Comparison of ENCODE assay signal across 29 cellular contexts in the genomic region with DNA sequence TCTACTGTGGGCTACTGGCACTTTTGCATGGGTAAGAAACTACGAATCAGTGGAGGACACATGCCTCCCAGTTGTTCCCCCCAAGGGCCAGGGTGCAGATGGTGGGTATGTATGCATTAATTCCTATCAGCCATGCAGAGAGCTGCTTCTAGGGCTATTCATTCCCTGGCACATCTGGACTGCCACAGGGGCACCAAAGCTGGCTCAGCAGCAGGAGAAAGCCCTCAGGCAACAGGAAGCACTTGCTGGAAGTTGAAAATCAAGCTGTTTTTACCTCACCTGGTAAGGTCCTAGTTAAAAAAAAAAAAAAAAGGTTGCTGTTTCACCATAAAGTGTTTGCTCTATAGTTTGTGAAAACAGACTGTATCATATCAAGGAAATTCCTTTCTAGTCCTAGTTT.
"Had no signal": no experiment of that assay in that cellular context is flagged by ENCODE, and none has a peak within 500 bp of the region (broad histone marks: within the 10 kb centered on the region; RNA-seq: fewer than 3 reads in every experiment).

No MANE protein-coding gene starts in this region.

- H3K9me3 Mint-ChIP-seq: activated naive CD8-positive, alpha-beta T cell treated with anti-CD3 and anti-CD28 coated beads for 36 hours; mesothelial cell of epicardium; nephron progenitor cell had no signal

- H3K27ac Mint-ChIP-seq: activated CD4-positive, alpha-beta T cell treated with anti-CD3 and anti-CD28 coated beads for 36 hours; activated naive CD8-positive, alpha-beta T cell treated with anti-CD3 and anti-CD28 coated beads for 36 hours; mesothelial cell of epicardium; naive B cell; nephron progenitor cell; progenitor cell of endocrine pancreas; stimulated activated naive CD8-positive, alpha-beta T cell treated with anti-CD3 and anti-CD28 coated beads, Interleukin-15, Interleukin-2, amounts not matched to agents 100 ng/mL and 50 ng/mL, for 24 hours had no signal

- H3K36me3 Mint-ChIP-seq: activated naive CD8-positive, alpha-beta T cell treated with anti-CD3 and anti-CD28 coated beads for 36 hours; mesothelial cell of epicardium; naive B cell had no signal

- DNase-seq: activated CD4-positive, alpha-beta T cell treated with anti-CD3 and anti-CD28 coated beads for 36 hours; activated CD4-positive, CD25-positive, alpha-beta regulatory T cell; activated effector memory CD4-positive, alpha-beta T cell treated with Interleukin-2 at 50 U/mL for 16 hours; activated naive CD4-positive, alpha-beta T cell treated with Interleukin-2 at 50 U/mL for 16 hours; activated naive CD8-positive, alpha-beta T cell treated with anti-CD3 and anti-CD28 coated beads for 36 hours; activated T-cell treated with anti-CD3 and anti-CD28 coated beads for 4 hours; adrenal gland; aorta; body of pancreas; cerebellar nuclear complex; colonic mucosa; effector CD8-positive, alpha-beta T cell; islet precursor cell; left ventricle myocardium superior; naive B cell; nephron progenitor cell; ovary; retina; stimulated activated CD4-positive, alpha-beta T cell treated with anti-CD3 and anti-CD28 coated beads, Interleukin-12 subunit alpha, Interleukin-12 subunit beta, amount 100 ng/mL, for 4 hours; stimulated activated CD4-positive, alpha-beta T cell treated with anti-CD3 and anti-CD28 coated beads, Interleukin-4, amount 100 ng/mL, for 1 hour; trophoblast cell had no signal

- H3K4me3 Mint-ChIP-seq: activated CD4-positive, alpha-beta T cell treated with anti-CD3 and anti-CD28 coated beads for 36 hours; activated naive CD8-positive, alpha-beta T cell treated with anti-CD3 and anti-CD28 coated beads for 36 hours; mesothelial cell of epicardium; naive B cell; nephron progenitor cell; stimulated activated naive CD8-positive, alpha-beta T cell treated with anti-CD3 and anti-CD28 coated beads, Interleukin-15, Interleukin-2, amounts not matched to agents 100 ng/mL and 50 ng/mL, for 24 hours had no signal

- H3K27ac ChIP-seq: adrenal gland, body of pancreas, cardiac muscle cell, colonic mucosa, neutrophil, ovary, skin epidermis, thoracic aorta had no signal

- H3K27me3 Mint-ChIP-seq: activated CD4-positive, alpha-beta T cell treated with anti-CD3 and anti-CD28 coated beads for 36 hours; activated naive CD8-positive, alpha-beta T cell treated with anti-CD3 and anti-CD28 coated beads for 36 hours; naive B cell; progenitor cell of endocrine pancreas; stimulated activated naive CD8-positive, alpha-beta T cell treated with anti-CD3 and anti-CD28 coated beads, Interleukin-15, Interleukin-2, amounts not matched to agents 100 ng/mL and 50 ng/mL, for 24 hours had no signal

- H3K4me1 Mint-ChIP-seq: activated CD4-positive, alpha-beta T cell treated with anti-CD3 and anti-CD28 coated beads for 36 hours; activated naive CD8-positive, alpha-beta T cell treated with anti-CD3 and anti-CD28 coated beads for 36 hours; mesothelial cell of epicardium; naive B cell; nephron progenitor cell had no signal

- FAIRE-seq: urothelium cell line had no signal
